ENCODE assay signal across 8 cellular contexts in the genomic region with DNA sequence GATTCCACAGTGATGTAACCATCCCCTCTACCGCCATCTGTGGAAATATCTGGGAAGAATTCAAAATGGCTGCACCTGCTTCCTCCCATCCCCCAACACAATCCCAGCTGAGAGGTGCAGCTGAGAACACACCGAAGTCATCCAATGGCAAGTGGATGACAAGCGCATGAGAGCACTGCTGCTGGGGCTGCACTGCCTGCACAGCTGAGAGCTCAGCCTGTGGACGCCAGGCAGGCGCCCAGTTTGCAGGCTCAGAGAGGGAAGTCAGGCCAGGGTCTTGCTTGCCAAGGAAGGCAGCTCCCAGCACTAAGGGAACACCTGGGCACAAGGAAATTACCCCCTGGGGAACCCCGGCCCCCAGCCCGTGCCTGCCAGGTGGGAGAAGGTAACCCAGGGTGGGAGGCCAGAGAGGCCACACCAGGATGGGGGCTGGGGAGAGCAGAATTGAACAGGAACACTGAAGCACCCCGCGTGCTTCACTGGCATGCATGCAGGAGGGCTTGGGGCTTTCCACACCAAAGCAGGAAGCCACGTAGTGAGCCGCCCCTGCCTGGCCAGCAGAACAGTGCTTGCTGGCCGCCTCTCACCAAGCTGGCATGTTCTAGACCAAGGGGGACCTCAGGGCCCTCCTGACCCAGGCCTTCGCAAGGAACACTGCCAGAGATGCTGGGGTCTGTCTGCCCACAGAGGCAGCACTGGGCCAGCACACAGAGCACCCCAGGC. TPM values are rescaled to one million over a fixed set of nuclear protein-coding genes. Genes with fewer than 3 reads are reported as not detected.
DNase-seq lines count a peak whose midpoint lies in the region; ATAC-seq and TF ChIP-seq lines count a peak whose summit lies in the region.

No MANE protein-coding gene starts in this region.

- no peaks in the 10 kb centered on the region for H3K9me2 ChIP-seq in SK-N-SH

- TF ChIP-seq EP300 in SK-N-SH (IDR thresholded peaks at IDR 0.05; ENCODE audit: borderline replicate concordance in 1 of 2, low read depth in 1 of 2, low read length in 1 of 2), result no peak

- intact Hi-C loops in esophagus squamous epithelium (cut with DNase I), result no loop called here

- ATAC-seq in SK-N-SH treated with all-trans-retinoic acid at 6 μM for 48 hours (no peak; the same call in 1 of the 3 replicates), left lobe of liver (no peak)

- WGBS in SK-N-SH (ENCODE audit: low lambda C conversion rate), result 93% methylated on average over 7 of the region's 13 CpGs
- 80 to 83% methylated on average over 2 to 6 of the region's 13 CpGs for WGBS in esophagus squamous epithelium, 2 donors

- no peaks in the 10 kb centered on the region for H3K79me2 ChIP-seq in SK-N-SH (ENCODE audit: insufficient read depth)

- H3F3A ChIP-seq in SK-N-SH (replicated peaks; ENCODE audit: insufficient read depth), result no peaks in the 10 kb centered on the region

- no peak for TF ChIP-seq RAD21 in SK-N-SH (IDR thresholded peaks at IDR 0.05; ENCODE audit: low read length)

- peaks cover 0 to 25% of the 10 kb centered on the region in 2 experiments for H3K36me3 ChIP-seq in SK-N-SH (replicated peaks in 1 of 2; ENCODE audit: control insufficient read depth in 1 of 2, insufficient read depth in 2 of 2, low read length in 1 of 2)
- peaks cover 0 to 97% (median 4%) of the 10 kb centered on the region in 3 donors for H3K36me3 ChIP-seq in esophagus squamous epithelium

- no peak overlapping the region for H2AFZ ChIP-seq in SK-N-SH (ENCODE audit: low read depth)

- DNase-seq in SK-N-SH (no peak), T-helper 2 cell (peak in 4 of 5 experiments; percentile 29 to 66 (median 45)), esophagus squamous epithelium (lab: John Stamatoyannopoulos, UW) (no peak), DMS79 (lab: John Stamatoyannopoulos, UW) (no peak), COLO829 (ENCODE audit: low spot score) (no peak), left lobe of liver (ENCODE audit: low spot score) (no peak)

- H3K9ac ChIP-seq in SK-N-SH, result no peak overlapping the region

- no peak overlapping the region; a peak in 1 of 4 replicates for H3K27ac ChIP-seq in SK-N-SH (ENCODE audit: low read depth in 2 of 2, low read length in 1 of 2)
- H3K27ac ChIP-seq in esophagus squamous epithelium, result peak overlapping the region; percentile 18 to 82 (median 68)
- peak overlapping the region; percentile 99 for H3K27ac ChIP-seq in temporal lobe (ENCODE audit: low read depth, low read length)

- POLR2A ChIA-PET in SK-N-SH (lab: Yijun Ruan, JAX), result no interaction called here

- no peaks in the 10 kb centered on the region for H3K27me3 ChIP-seq in SK-N-SH (ENCODE audit: insufficient read depth)
- no peaks in the 10 kb centered on the region for H3K27me3 ChIP-seq in esophagus squamous epithelium

- H3K4me1 ChIP-seq in SK-N-SH (ENCODE audit: control insufficient read depth in 1 of 2, insufficient read depth in 2 of 2, low read depth in 1 of 2, low read length in 1 of 2) (peaks cover 0 to 41% of the 10 kb centered on the region in 2 experiments; a peak in 1 of 4 replicates), esophagus squamous epithelium (peaks cover 31 to 98% (median 59%) of the 10 kb centered on the region in 3 donors)

- no peak for TF ChIP-seq POLR2A in esophagus squamous epithelium (IDR thresholded peaks at IDR 0.05)

- CTCF ChIA-PET in SK-N-SH (lab: Yijun Ruan, JAX), result interaction anchor here (0.7 to 2.2 kb wide), 4 partner anchors 13 to 157 kb away, joined by 3 to 9 read pairs (median 4); no protein-coding TSS in a partner anchor

- no peak overlapping the region for H3K4me2 ChIP-seq in SK-N-SH

- H3K9me3 ChIP-seq in SK-N-SH (no peaks in the 10 kb centered on the region), esophagus squamous epithelium (no peaks in the 10 kb centered on the region)

- TF ChIP-seq CTCF in SK-N-SH (IDR thresholded peaks at IDR 0.05), result no peak
- no peak for TF ChIP-seq CTCF in esophagus squamous epithelium (IDR thresholded peaks at IDR 0.05)

- no peak overlapping the region for H3K4me3 ChIP-seq in SK-N-SH (ENCODE audit: low read depth in 2 of 2, low read length in 1 of 2)
- no peak overlapping the region for H3K4me3 ChIP-seq in esophagus squamous epithelium

- no peaks in the 10 kb centered on the region for H4K20me1 ChIP-seq in SK-N-SH (ENCODE audit: insufficient read depth)

TF ChIP-seq in SK-N-SH, 30 proteins besides CTCF, POLR2A, EP300 and RAD21:
- TF ChIP-seq TCF12 (IDR thresholded peaks at IDR 0.05) (no peak), YY1 (IDR thresholded peaks at IDR 0.05; ENCODE audit: low read depth) (peak; percentile 74; the same call in 1 of the 2 replicates), CHD2 (IDR thresholded peaks at IDR 0.05; ENCODE audit: low read length, partially characterized antibody) (no peak)

TF ChIP-seq in SK-N-SH treated with all-trans-retinoic acid at 6 μM for 48 hours, 23 proteins besides CTCF, POLR2A, EP300 and RAD21:
- no peak for TF ChIP-seq SNAI2 (CRISPR knock-in tag; IDR thresholded peaks at IDR 0.05)
- TF ChIP-seq ESRRG (CRISPR knock-in tag; IDR thresholded peaks at IDR 0.05), result no peak
- TF ChIP-seq, protein P1, sequence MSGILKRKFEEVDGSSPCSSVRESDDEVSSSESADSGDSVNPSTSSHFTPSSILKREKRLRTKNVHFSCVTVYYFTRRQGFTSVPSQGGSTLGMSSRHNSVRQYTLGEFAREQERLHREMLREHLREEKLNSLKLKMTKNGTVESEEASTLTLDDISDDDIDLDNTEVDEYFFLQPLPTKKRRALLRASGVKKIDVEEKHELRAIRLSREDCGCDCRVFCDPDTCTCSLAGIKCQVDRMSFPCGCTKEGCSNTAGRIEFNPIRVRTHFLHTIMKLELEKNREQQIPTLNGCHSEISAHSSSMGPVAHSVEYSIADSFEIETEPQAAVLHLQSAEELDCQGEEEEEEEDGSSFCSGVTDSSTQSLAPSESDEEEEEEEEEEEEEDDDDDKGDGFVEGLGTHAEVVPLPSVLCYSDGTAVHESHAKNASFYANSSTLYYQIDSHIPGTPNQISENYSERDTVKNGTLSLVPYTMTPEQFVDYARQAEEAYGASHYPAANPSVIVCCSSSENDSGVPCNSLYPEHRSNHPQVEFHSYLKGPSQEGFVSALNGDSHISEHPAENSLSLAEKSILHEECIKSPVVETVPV (CRISPR knock-in tag; IDR thresholded peaks at IDR 0.05), result no peak
- no peak for TF ChIP-seq BACH2 (CRISPR knock-in tag; IDR thresholded peaks at IDR 0.05; ENCODE audit: borderline replicate concordance)
- TF ChIP-seq, protein P2, sequence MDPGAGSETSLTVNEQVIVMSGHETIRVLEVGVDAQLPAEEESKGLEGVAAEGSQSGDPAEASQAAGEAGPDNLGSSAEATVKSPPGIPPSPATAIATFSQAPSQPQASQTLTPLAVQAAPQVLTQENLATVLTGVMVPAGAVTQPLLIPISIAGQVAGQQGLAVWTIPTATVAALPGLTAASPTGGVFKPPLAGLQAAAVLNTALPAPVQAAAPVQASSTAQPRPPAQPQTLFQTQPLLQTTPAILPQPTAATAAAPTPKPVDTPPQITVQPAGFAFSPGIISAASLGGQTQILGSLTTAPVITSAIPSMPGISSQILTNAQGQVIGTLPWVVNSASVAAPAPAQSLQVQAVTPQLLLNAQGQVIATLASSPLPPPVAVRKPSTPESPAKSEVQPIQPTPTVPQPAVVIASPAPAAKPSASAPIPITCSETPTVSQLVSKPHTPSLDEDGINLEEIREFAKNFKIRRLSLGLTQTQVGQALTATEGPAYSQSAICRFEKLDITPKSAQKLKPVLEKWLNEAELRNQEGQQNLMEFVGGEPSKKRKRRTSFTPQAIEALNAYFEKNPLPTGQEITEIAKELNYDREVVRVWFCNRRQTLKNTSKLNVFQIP (CRISPR knock-in tag; IDR thresholded peaks at IDR 0.05; ENCODE audit: borderline replicate concordance, low read depth), result no peak
- TF ChIP-seq GLIS3 (CRISPR knock-in tag; IDR thresholded peaks at IDR 0.05), result no peak
- TF ChIP-seq ZNF8 (CRISPR knock-in tag; IDR thresholded peaks at IDR 0.05), result no peak
- TF ChIP-seq ZC3H10 (CRISPR knock-in tag; IDR thresholded peaks at IDR 0.05), result no peak
- no peak for TF ChIP-seq TOX (CRISPR knock-in tag; IDR thresholded peaks at IDR 0.05; ENCODE audit: borderline replicate concordance)
- TF ChIP-seq, protein P3, sequence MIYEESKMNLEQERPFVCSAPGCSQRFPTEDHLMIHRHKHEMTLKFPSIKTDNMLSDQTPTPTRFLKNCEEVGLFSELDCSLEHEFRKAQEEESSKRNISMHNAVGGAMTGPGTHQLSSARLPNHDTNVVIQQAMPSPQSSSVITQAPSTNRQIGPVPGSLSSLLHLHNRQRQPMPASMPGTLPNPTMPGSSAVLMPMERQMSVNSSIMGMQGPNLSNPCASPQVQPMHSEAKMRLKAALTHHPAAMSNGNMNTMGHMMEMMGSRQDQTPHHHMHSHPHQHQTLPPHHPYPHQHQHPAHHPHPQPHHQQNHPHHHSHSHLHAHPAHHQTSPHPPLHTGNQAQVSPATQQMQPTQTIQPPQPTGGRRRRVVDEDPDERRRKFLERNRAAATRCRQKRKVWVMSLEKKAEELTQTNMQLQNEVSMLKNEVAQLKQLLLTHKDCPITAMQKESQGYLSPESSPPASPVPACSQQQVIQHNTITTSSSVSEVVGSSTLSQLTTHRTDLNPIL (CRISPR knock-in tag; IDR thresholded peaks at IDR 0.05; ENCODE audit: low read depth), result no peak
- no peak for TF ChIP-seq ZFP3 (CRISPR knock-in tag; IDR thresholded peaks at IDR 0.05)
- no peak for TF ChIP-seq ARNTL (CRISPR knock-in tag; IDR thresholded peaks at IDR 0.05; ENCODE audit: borderline replicate concordance, low read depth)
- no peak for TF ChIP-seq OSR1 (CRISPR knock-in tag; IDR thresholded peaks at IDR 0.05)
- TF ChIP-seq ZFP30 (CRISPR knock-in tag; IDR thresholded peaks at IDR 0.05), result no peak
- TF ChIP-seq ISL1 (CRISPR knock-in tag; IDR thresholded peaks at IDR 0.05), result no peak

RNA-seq across cellular contexts. Expression of a gene that starts 46.2 kb away (rescaled TPM):
- polyA plus RNA-seq in SK-N-SH (2012; rRNA removed), result 5.2 and 5.6 TPM in 2 replicates
- 2.2 and 3.6 TPM in 2 replicates for polyA plus RNA-seq in SK-N-SH (2012; cell fraction: cytosol; rRNA removed)
- polyA plus RNA-seq in SK-N-SH (2012; cell fraction: nucleus; rRNA removed), result 11.3 and 11.7 TPM in 2 replicates
- total RNA-seq in esophagus squamous epithelium (10 to 100 TPM; 27.4 to 54.2 (median 31.5) TPM), temporal lobe (17.0 TPM), left lobe of liver (5.7 TPM)

Comparison
In these comparisons a context has a peak if more than half of its experiments do, and no peak if none do; other contexts are left out.
1. DNase-seq: peak in T-helper 2 cell (4 of 5); none in SK-N-SH (single experiment), esophagus squamous epithelium (single experiment), DMS79 (single experiment), COLO829 (single experiment) and left lobe of liver (single experiment).
2. H3K27ac ChIP-seq: peak in esophagus squamous epithelium (4 of 4) and temporal lobe (single experiment); none in SK-N-SH (0 of 2).